In genomic region chr3:127741246-127741645, GRCh38 we compare ENCODE assay signal across 19 cellular contexts.
"Had no signal": no experiment of that assay in that cellular context is flagged by ENCODE, and none has a peak within 500 bp of the region (broad histone marks: within the 10 kb centered on the region; RNA-seq: fewer than 3 reads in every experiment).

No MANE protein-coding gene starts in this region.

- H3K4me1 Mint-ChIP-seq: activated naive CD4-positive, alpha-beta T cell treated with anti-CD3 and anti-CD28 coated beads, Interleukin-2, amount 50 U/mL, for 24 hours had no signal

- H3K4me1 ChIP-seq: parathyroid adenoma had no signal

- H3K9me3 Mint-ChIP-seq: activated B cell treated with CpG ODN at 0.5 μM for 24 hours; activated CD4-positive, alpha-beta memory T cell treated with anti-CD3 and anti-CD28 coated beads, Interleukin-2, amount 10 ng/mL, durations not matched to agents 7 days and 5 days; activated naive CD4-positive, alpha-beta T cell treated with anti-CD3 and anti-CD28 coated beads, Interleukin-2, amount 50 U/mL, for 24 hours; effector memory CD8-positive, alpha-beta T cell; natural killer cell; type B pancreatic cell had no signal

- H3K27ac Mint-ChIP-seq: activated B cell treated with CpG ODN at 0.5 μM for 24 hours; activated CD4-positive, alpha-beta memory T cell treated with anti-CD3 and anti-CD28 coated beads, Interleukin-2, amount 10 ng/mL, durations not matched to agents 7 days and 5 days; activated CD8-positive, alpha-beta memory T cell treated with anti-CD3 and anti-CD28 coated beads, Interleukin-2, amount 10 ng/mL, durations not matched to agents 7 days and 5 days; activated naive CD4-positive, alpha-beta T cell treated with anti-CD3 and anti-CD28 coated beads, Interleukin-2, amount 50 U/mL, for 24 hours; effector memory CD8-positive, alpha-beta T cell; natural killer cell; type B pancreatic cell had no signal

- DNase-seq: activated B cell treated with CpG ODN at 0.5 μM for 24 hours; activated CD4-positive, alpha-beta memory T cell treated with anti-CD3 and anti-CD28 coated beads, Interleukin-2, amount 10 ng/mL, durations not matched to agents 7 days and 5 days; activated CD4-positive, alpha-beta T cell treated with anti-CD3 and anti-CD28 coated beads for 48 hours; activated CD8-positive, alpha-beta memory T cell treated with anti-CD3 and anti-CD28 coated beads, Interleukin-2, amount 10 ng/mL, durations not matched to agents 7 days and 5 days; adrenal gland; dermis blood vessel endothelial cell; effector memory CD8-positive, alpha-beta T cell; foreskin fibroblast; glutamatergic neuron; mesendoderm; natural killer cell; stimulated activated CD4-positive, alpha-beta T cell treated with anti-CD3 and anti-CD28 coated beads, Interleukin-2, amount 100 ng/mL, for 24 hours; stimulated activated naive CD8-positive, alpha-beta T cell treated with anti-CD3 and anti-CD28 coated beads, Interleukin-15, Interleukin-2, amounts not matched to agents 100 U/mL and 50 U/mL, for 24 hours; T-helper 1 cell; T-helper 9 cell had no signal

- H2AFZ ChIP-seq: parathyroid adenoma had no signal

- H3K4me3 Mint-ChIP-seq: activated B cell treated with CpG ODN at 0.5 μM for 24 hours; activated CD4-positive, alpha-beta memory T cell treated with anti-CD3 and anti-CD28 coated beads, Interleukin-2, amount 10 ng/mL, durations not matched to agents 7 days and 5 days; activated CD8-positive, alpha-beta memory T cell treated with anti-CD3 and anti-CD28 coated beads, Interleukin-2, amount 10 ng/mL, durations not matched to agents 7 days and 5 days; activated naive CD4-positive, alpha-beta T cell treated with anti-CD3 and anti-CD28 coated beads, Interleukin-2, amount 50 U/mL, for 24 hours; effector memory CD8-positive, alpha-beta T cell; natural killer cell; type B pancreatic cell had no signal

- H3K79me2 ChIP-seq: parathyroid adenoma had no signal

- H3K36me3 Mint-ChIP-seq: activated CD8-positive, alpha-beta memory T cell treated with anti-CD3 and anti-CD28 coated beads, Interleukin-2, amount 10 ng/mL, durations not matched to agents 7 days and 5 days; activated naive CD4-positive, alpha-beta T cell treated with anti-CD3 and anti-CD28 coated beads, Interleukin-2, amount 50 U/mL, for 24 hours; natural killer cell; type B pancreatic cell had no signal

- H3K27me3 ChIP-seq: adrenal gland, neutrophil had no signal

- H3K9me3 ChIP-seq: adrenal gland, neutrophil had no signal

- H3K27me3 Mint-ChIP-seq: activated B cell treated with CpG ODN at 0.5 μM for 24 hours, type B pancreatic cell had no signal

- H3K9ac ChIP-seq: parathyroid adenoma had no signal

- ATAC-seq: activated CD8-positive, alpha-beta memory T cell treated with anti-CD3 and anti-CD28 coated beads, Interleukin-2, amount 10 ng/mL, durations not matched to agents 7 days and 5 days; effector memory CD8-positive, alpha-beta T cell; natural killer cell had no signal

- H3K4me3 ChIP-seq: adrenal gland had no signal

- H3K27ac ChIP-seq: neutrophil, parathyroid adenoma had no signal

- H3K36me3 ChIP-seq: adrenal gland had no signal
